Comparison of ENCODE assay signal across 8 cellular contexts in the genomic region with DNA sequence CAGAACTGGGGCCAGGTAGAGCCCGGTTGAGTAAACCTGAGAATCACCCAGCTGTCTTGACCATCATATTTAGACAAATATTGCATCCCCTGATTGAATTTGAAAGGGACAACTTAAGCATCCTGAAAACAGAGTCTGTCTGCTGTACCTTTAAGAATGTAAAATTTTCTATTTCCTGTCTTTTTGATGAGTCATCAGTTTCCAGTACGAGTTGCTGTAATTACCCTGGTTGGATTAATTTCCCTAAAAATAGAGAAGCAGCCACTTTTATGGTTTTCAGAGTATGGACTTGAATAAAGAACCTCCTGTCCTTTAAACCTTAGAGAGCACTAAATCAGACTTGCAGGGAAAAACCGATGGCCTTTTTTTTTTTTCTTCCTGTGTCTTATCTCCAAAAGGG.
DNase-seq lines count a peak whose midpoint lies in the region; ATAC-seq and TF ChIP-seq lines count a peak whose summit lies in the region.

No MANE protein-coding gene starts in this region.

- TF ChIP-seq CTCF in fibroblast of the aortic adventitia (IDR thresholded peaks at IDR 0.05; ENCODE audit: insufficient read depth, low read length) (no peak), upper lobe of left lung (IDR thresholded peaks at IDR 0.05) (no peak), esophagus squamous epithelium (IDR thresholded peaks at IDR 0.05) (no peak)

- TF ChIP-seq EP300 in upper lobe of left lung (IDR thresholded peaks at IDR 0.05) = no peak

- H3K27me3 ChIP-seq in SJSA1 (replicated peaks) = no peaks in the 10 kb centered on the region
- no peaks in the 10 kb centered on the region for H3K27me3 ChIP-seq in upper lobe of left lung
- no peaks in the 10 kb centered on the region for H3K27me3 ChIP-seq in esophagus squamous epithelium

- H3K4me3 ChIP-seq in SJSA1 (no peak overlapping the region), fibroblast of the aortic adventitia (ENCODE audit: low read depth, low read length) (no peak overlapping the region), upper lobe of left lung (no peak overlapping the region), esophagus squamous epithelium (no peak overlapping the region)

- DNase-seq in activated naive CD4-positive, alpha-beta T cell treated with anti-CD3 and anti-CD28 coated beads, Interleukin-2, amount 50 U/mL, for 72 hours (ENCODE audit: low spot score in 2 of 2) = no peak
- DNase-seq in activated naive CD4-positive, alpha-beta T cell treated with Interleukin-2 at 50 U/mL for 16 hours = no peak
- DNase-seq in SJSA1 (ENCODE audit: low read depth in 1 of 2, low spot score in 2 of 2) = peak in 1 of 2 experiments; percentile 53
- DNase-seq in fibroblast of the aortic adventitia (ENCODE audit: low read depth) = peak; percentile 61
- no peak for DNase-seq in upper lobe of left lung
- DNase-seq in activated gamma-delta T cell (lab: John Stamatoyannopoulos, UW) = no peak
- no peak for DNase-seq in esophagus squamous epithelium (lab: John Stamatoyannopoulos, UW)

- 31 to 34% methylated on average over 3 of the region's 3 CpGs for WGBS in upper lobe of left lung, 2 donors
- WGBS in esophagus squamous epithelium, 2 donors = 9 to 14% methylated on average over 3 of the region's 3 CpGs

- H3K27ac Mint-ChIP-seq in activated naive CD4-positive, alpha-beta T cell treated with anti-CD3 and anti-CD28 coated beads, Interleukin-2, amount 50 U/mL, for 72 hours = peak overlapping the region; percentile 52 to 59

- H3K4me1 ChIP-seq in SJSA1 (replicated peaks) (peaks cover 42% of the 10 kb centered on the region), upper lobe of left lung (peaks cover 18 to 23% (median 19%) of the 10 kb centered on the region in 4 donors), esophagus squamous epithelium (peaks cover 8 to 18% (median 17%) of the 10 kb centered on the region in 3 donors)

- peaks cover 0 to 6% of the 10 kb centered on the region in 2 donors for H3K36me3 Mint-ChIP-seq in activated naive CD4-positive, alpha-beta T cell treated with anti-CD3 and anti-CD28 coated beads, Interleukin-2, amount 50 U/mL, for 72 hours

- H3K36me3 ChIP-seq in SJSA1 = peaks cover 15% of the 10 kb centered on the region
- peaks cover 0 to 9% (median 6%) of the 10 kb centered on the region in 4 donors for H3K36me3 ChIP-seq in upper lobe of left lung
- H3K36me3 ChIP-seq in esophagus squamous epithelium = peaks cover 0 to 38% (median 0%) of the 10 kb centered on the region in 3 donors

- peak overlapping the region; percentile 67 for H3K27ac ChIP-seq in SJSA1
- peak overlapping the region; percentile 10 to 74 (median 56) for H3K27ac ChIP-seq in upper lobe of left lung
- H3K27ac ChIP-seq in esophagus squamous epithelium = peak overlapping the region in 1 of 4 donors; percentile 9

- no peaks in the 10 kb centered on the region for H3K9me3 Mint-ChIP-seq in activated naive CD4-positive, alpha-beta T cell treated with anti-CD3 and anti-CD28 coated beads, Interleukin-2, amount 50 U/mL, for 72 hours

- TF ChIP-seq POLR2A in upper lobe of left lung (IDR thresholded peaks at IDR 0.05) (no peak), esophagus squamous epithelium (IDR thresholded peaks at IDR 0.05) (no peak)

- no peak for ATAC-seq in activated naive CD4-positive, alpha-beta T cell treated with anti-CD3 and anti-CD28 coated beads, Interleukin-2, amount 50 U/mL, for 72 hours
- ATAC-seq in upper lobe of left lung (ENCODE audit: low FRiP score in 2 of 2) (no peak), GM19463 (IDR thresholded peaks at IDR 0.05; ENCODE audit: unreplicated experiment) (no peak)

- intact Hi-C loops in esophagus squamous epithelium (cut with DNase I) = no loop called here

- H3K9me3 ChIP-seq in SJSA1 (replicated peaks) (no peaks in the 10 kb centered on the region), upper lobe of left lung (no peaks in the 10 kb centered on the region), esophagus squamous epithelium (no peaks in the 10 kb centered on the region)
